20 cellular contexts compared by ENCODE assay signal in the genomic region with DNA sequence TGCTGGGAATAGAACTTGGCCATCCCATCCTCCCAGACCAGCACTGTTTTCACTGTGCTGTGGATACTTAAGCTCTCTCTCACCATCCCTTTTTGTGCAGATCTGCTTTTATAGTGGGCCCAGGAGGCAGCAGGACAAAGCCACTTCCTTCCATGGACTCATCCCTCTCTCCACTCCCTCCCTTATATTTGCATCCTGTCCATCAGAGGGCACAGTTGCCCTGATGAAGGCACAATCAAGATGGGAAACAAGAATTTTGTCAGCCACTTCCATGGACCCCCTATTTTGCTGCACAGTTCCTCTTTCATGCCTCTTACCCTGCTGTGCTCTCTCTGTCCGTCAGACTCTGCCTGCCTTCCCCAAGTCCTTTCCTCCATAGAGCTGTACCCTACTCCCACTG.
A peak's percentile ranks its signal among the peaks of the same experiment; 100 is the strongest.
DNase-seq lines count a peak whose midpoint lies in the region; ATAC-seq and TF ChIP-seq lines count a peak whose summit lies in the region.
"Had no signal": no experiment of that assay in that cellular context is flagged by ENCODE, and none has a peak within 500 bp of the region (broad histone marks: within the 10 kb centered on the region; RNA-seq: fewer than 3 reads in every experiment).

No MANE protein-coding gene starts in this region.

- H3K9me3 Mint-ChIP-seq in osteocyte (ENCODE audit: unreplicated experiment) = no peaks in the 10 kb centered on the region
- H3K9me3 Mint-ChIP-seq: activated CD4-positive, alpha-beta T cell treated with anti-CD3 and anti-CD28 coated beads, Interleukin-2, amount 10 ng/mL, durations not matched to agents 24 days and 14 days had no signal

- TF ChIP-seq EP300 in tibial nerve (IDR thresholded peaks at IDR 0.05) = no peak

- no peak overlapping the region for H3K4me3 ChIP-seq in NB4 (ENCODE audit: low read depth, low read length)
- no peak overlapping the region for H3K4me3 ChIP-seq in esophagus squamous epithelium
- H3K4me3 ChIP-seq in tibial nerve = no peak overlapping the region
- H3K4me3 ChIP-seq: BLaER1, pancreas, upper lobe of left lung had no signal

- H3K27me3 ChIP-seq in esophagus squamous epithelium = no peaks in the 10 kb centered on the region
- H3K27me3 ChIP-seq in tibial nerve = no peaks in the 10 kb centered on the region
- H3K27me3 ChIP-seq: BLaER1, pancreas, upper lobe of left lung had no signal

- intact Hi-C loops in esophagus squamous epithelium (cut with DNase I) = no loop called here

- TF ChIP-seq POLR2A in NB4 (IDR thresholded peaks at IDR 0.05; ENCODE audit: extremely low read depth, insufficient read length) = no peak
- TF ChIP-seq POLR2A in esophagus squamous epithelium (IDR thresholded peaks at IDR 0.05) = no peak
- no peak for TF ChIP-seq POLR2A in tibial nerve (IDR thresholded peaks at IDR 0.05)

- ATAC-seq in HG02642 (IDR thresholded peaks at IDR 0.05; ENCODE audit: poor library complexity, unreplicated experiment) = no peak
- ATAC-seq: HCT116; stimulated activated naive CD8-positive, alpha-beta T cell treated with anti-CD3 and anti-CD28 coated beads, Interleukin-15, Interleukin-2, amounts not matched to agents 100 U/mL and 50 U/mL, for 24 hours had no signal

- no peaks in the 10 kb centered on the region for H3K36me3 Mint-ChIP-seq in osteocyte (ENCODE audit: unreplicated experiment)
- H3K36me3 Mint-ChIP-seq: IgD-negative memory B cell had no signal

- H3K4me1 Mint-ChIP-seq in osteocyte (ENCODE audit: unreplicated experiment) = peaks cover 6% of the 10 kb centered on the region
- H3K4me1 Mint-ChIP-seq: activated CD4-positive, alpha-beta T cell treated with anti-CD3 and anti-CD28 coated beads, Interleukin-2, amount 10 ng/mL, durations not matched to agents 24 days and 14 days; IgD-negative memory B cell had no signal

- DNase-seq in DMS53 (lab: John Stamatoyannopoulos, UW) = peak; percentile 33
- DNase-seq in DMS53 treated with DMSO at 0.1 percent for 48 hours (lab: John Stamatoyannopoulos, UW; ENCODE audit: unreplicated experiment) = no peak
- peak; percentile 6 for DNase-seq in NB4 (ENCODE audit: low read depth)
- no peak for DNase-seq in esophagus squamous epithelium (lab: John Stamatoyannopoulos, UW)
- DNase-seq in osteocyte (ENCODE audit: extremely low spot score, unreplicated experiment) = no peak
- no peak for DNase-seq in tibial nerve (ENCODE audit: low spot score in 2 of 2)
- no peak for DNase-seq in OCI-M2 (lab: John Stamatoyannopoulos, UW; ENCODE audit: unreplicated experiment)
- DNase-seq: 8988T; activated CD4-positive, alpha-beta T cell treated with anti-CD3 and anti-CD28 coated beads, Interleukin-2, amount 10 ng/mL, durations not matched to agents 24 days and 14 days; effector CD4-positive, alpha-beta T cell; NCI-H1930; pancreas; stimulated activated CD4-positive, alpha-beta T cell treated with anti-CD3 and anti-CD28 coated beads, Interleukin-2, amount 100 ng/mL, for 24 hours; stimulated activated naive CD8-positive, alpha-beta T cell treated with anti-CD3 and anti-CD28 coated beads, Interleukin-15, Interleukin-2, amounts not matched to agents 100 U/mL and 50 U/mL, for 24 hours; SW 1271 had no signal

- no peaks in the 10 kb centered on the region for H3K36me3 ChIP-seq in esophagus squamous epithelium
- no peaks in the 10 kb centered on the region for H3K36me3 ChIP-seq in tibial nerve
- H3K36me3 ChIP-seq: BLaER1, pancreas, upper lobe of left lung had no signal

- no peak overlapping the region for H3K4me3 Mint-ChIP-seq in osteocyte (ENCODE audit: unreplicated experiment)
- H3K4me3 Mint-ChIP-seq: activated CD4-positive, alpha-beta T cell treated with anti-CD3 and anti-CD28 coated beads, Interleukin-2, amount 10 ng/mL, durations not matched to agents 24 days and 14 days; IgD-negative memory B cell had no signal

- H3K27ac Mint-ChIP-seq in osteocyte (ENCODE audit: unreplicated experiment) = no peak overlapping the region
- H3K27ac Mint-ChIP-seq: activated CD4-positive, alpha-beta T cell treated with anti-CD3 and anti-CD28 coated beads, Interleukin-2, amount 10 ng/mL, durations not matched to agents 24 days and 14 days; IgD-negative memory B cell had no signal

- peaks cover 0 to 24% (median 0%) of the 10 kb centered on the region in 3 donors for H3K4me1 ChIP-seq in esophagus squamous epithelium
- no peaks in the 10 kb centered on the region for H3K4me1 ChIP-seq in tibial nerve
- H3K4me1 ChIP-seq: BLaER1, pancreas had no signal

- H3K9me3 ChIP-seq in esophagus squamous epithelium (no peaks in the 10 kb centered on the region), tibial nerve (no peaks in the 10 kb centered on the region)
- H3K9me3 ChIP-seq: BLaER1, pancreas, upper lobe of left lung had no signal

- H3K27me3 Mint-ChIP-seq in osteocyte (ENCODE audit: unreplicated experiment) = peaks cover 3% of the 10 kb centered on the region
- H3K27me3 Mint-ChIP-seq: activated CD4-positive, alpha-beta T cell treated with anti-CD3 and anti-CD28 coated beads, Interleukin-2, amount 10 ng/mL, durations not matched to agents 24 days and 14 days had no signal

- H3K27ac ChIP-seq in esophagus squamous epithelium (peak overlapping the region in 3 of 4 donors; percentile 14 to 77 (median 70)), tibial nerve (no peak overlapping the region)
- H3K27ac ChIP-seq: BLaER1, pancreas, upper lobe of left lung had no signal

- 60 to 79% methylated on average over 1 of the region's 1 CpG for WGBS in esophagus squamous epithelium, 2 donors
- 52 to 70% methylated on average over 1 of the region's 1 CpG for WGBS in tibial nerve, 2 donors

- TF ChIP-seq CTCF in NB4 (IDR thresholded peaks at IDR 0.05; ENCODE audit: low read depth, low read length) (no peak), esophagus squamous epithelium (IDR thresholded peaks at IDR 0.05) (no peak), osteocyte (IDR thresholded peaks at IDR 0.05) (peak; percentile 16), tibial nerve (IDR thresholded peaks at IDR 0.05) (no peak)

Comparison
In these comparisons a context has a peak if more than half of its experiments do, and no peak if none do; other contexts are left out.
1. DNase-seq: peak in DMS53 (single experiment) and NB4 (single experiment); none in DMS53 treated with DMSO at 0.1 percent for 48 hours (single experiment), esophagus squamous epithelium (single experiment), osteocyte (single experiment), tibial nerve (0 of 2) and OCI-M2 (single experiment).
2. H3K27ac ChIP-seq: peak in esophagus squamous epithelium (3 of 4); none in tibial nerve (0 of 4).